ENCODE assay signal across 9 cellular contexts in genomic region chr9:73093740-73094379, GRCh38. TPM values are rescaled to one million over a fixed set of nuclear protein-coding genes. Genes with fewer than 3 reads are reported as not detected.
DNase-seq lines count a peak whose midpoint lies in the region; ATAC-seq and TF ChIP-seq lines count a peak whose summit lies in the region.
"Had no signal": no experiment of that assay in that cellular context is flagged by ENCODE, and none has a peak within 500 bp of the region (broad histone marks: within the 10 kb centered on the region; RNA-seq: fewer than 3 reads in every experiment).

No MANE protein-coding gene starts in this region.

- peak overlapping the region; percentile 41; the same call in 1 of the 2 replicates for H3K4me3 ChIP-seq in PC-9
- H3K4me3 ChIP-seq in epithelial cell of proximal tubule (ENCODE audit: low read depth, low read length), result peak overlapping the region; percentile 28

- intact Hi-C loops in PC-9 (cut with micrococcal nuclease; ENCODE audit: unreplicated experiment), result no loop called here

- no peaks in the 10 kb centered on the region for H3K4me1 Mint-ChIP-seq in stimulated activated effector memory CD8-positive, alpha-beta T cell treated with anti-CD3 and anti-CD28 coated beads, Interleukin-12 subunit alpha, Interleukin-12 subunit beta, amount 100 ng/mL, for 72 hours

- no peaks in the 10 kb centered on the region for H3K9me3 Mint-ChIP-seq in stimulated activated effector memory CD8-positive, alpha-beta T cell treated with anti-CD3 and anti-CD28 coated beads, Interleukin-12 subunit alpha, Interleukin-12 subunit beta, amount 100 ng/mL, for 72 hours
- H3K9me3 Mint-ChIP-seq: activated naive CD4-positive, alpha-beta T cell treated with anti-CD3 and anti-CD28 coated beads for 36 hours had no signal

- DNase-seq in PC-9, result no peak
- DNase-seq in epithelial cell of proximal tubule (ENCODE audit: low read depth), result no peak
- no peak for DNase-seq in stimulated activated effector memory CD8-positive, alpha-beta T cell treated with anti-CD3 and anti-CD28 coated beads, Interleukin-12 subunit alpha, Interleukin-12 subunit beta, amount 100 ng/mL, for 72 hours (ENCODE audit: low spot score in 2 of 2)
- DNase-seq in stimulated activated CD4-positive, alpha-beta T cell treated with anti-CD3 and anti-CD28 coated beads, Interleukin-4, amount 100 ng/mL, for 4 hours, result no peak
- DNase-seq in NOMO-1 treated with dmso at 0.1 percent for 144 hours (lab: John Stamatoyannopoulos, UW; ENCODE audit: unreplicated experiment), result no peak
- no peak for DNase-seq in HT-29 (ENCODE audit: low spot score)
- DNase-seq: activated naive CD4-positive, alpha-beta T cell treated with anti-CD3 and anti-CD28 coated beads for 36 hours; NCI-H2081 treated with DMSO at 0.1 percent for 48 hours had no signal

- H3K4me2 ChIP-seq in PC-9, result peak overlapping the region; percentile 72

- 0 out of 2 replicates have a peak, but pooled peaks cover 4% of the 10 kb centered on the region for H3K9me2 ChIP-seq in PC-9 (ENCODE audit: insufficient read depth)

- no TSS peak for BruUV-seq in PC-9 (replicated peaks; lab: Mats Ljungman, UMichigan)

- CTCF ChIA-PET in PC-9 (lab: Charles Lee), result interaction anchor here (0.7 to 0.9 kb wide), 3 partner anchors 19 to 237 kb away, joined by 3 to 7 read pairs (median 3); no protein-coding TSS in a partner anchor

- H3K36me3 Mint-ChIP-seq in stimulated activated effector memory CD8-positive, alpha-beta T cell treated with anti-CD3 and anti-CD28 coated beads, Interleukin-12 subunit alpha, Interleukin-12 subunit beta, amount 100 ng/mL, for 72 hours, result no peaks in the 10 kb centered on the region

- H2AFZ ChIP-seq in PC-9, result peak overlapping the region; percentile 76

- ATAC-seq in GM18867 (IDR thresholded peaks at IDR 0.05; ENCODE audit: unreplicated experiment), result peak; percentile 56
- ATAC-seq in stimulated activated effector memory CD8-positive, alpha-beta T cell treated with anti-CD3 and anti-CD28 coated beads, Interleukin-12 subunit alpha, Interleukin-12 subunit beta, amount 100 ng/mL, for 72 hours, result no peak

- POLR2A ChIA-PET in PC-9 (lab: Charles Lee; ENCODE audit: unreplicated experiment), result interaction anchor here (0.7 kb wide), 1 partner anchor 10 kb away, joined by 10 read pairs; no protein-coding TSS in a partner anchor

- TF ChIP-seq CTCF in PC-9 (conservative IDR thresholded peaks at IDR 0.05) (no peak), epithelial cell of proximal tubule (conservative IDR thresholded peaks at IDR 0.05; ENCODE audit: low read depth, low read length) (no peak)

- H3K9me3 ChIP-seq in PC-9 (ENCODE audit: insufficient read depth, low read depth), result no peaks in the 10 kb centered on the region

- H4K20me1 ChIP-seq in PC-9 (ENCODE audit: insufficient read depth), result no peaks in the 10 kb centered on the region

- H3K79me2 ChIP-seq in PC-9 (ENCODE audit: low read depth), result no peaks in the 10 kb centered on the region

- H3K27ac Mint-ChIP-seq in stimulated activated effector memory CD8-positive, alpha-beta T cell treated with anti-CD3 and anti-CD28 coated beads, Interleukin-12 subunit alpha, Interleukin-12 subunit beta, amount 100 ng/mL, for 72 hours, result no peak overlapping the region
- H3K27ac Mint-ChIP-seq: activated naive CD4-positive, alpha-beta T cell treated with anti-CD3 and anti-CD28 coated beads for 36 hours had no signal

- H3K27me3 ChIP-seq in PC-9 (ENCODE audit: insufficient read depth, low read depth), result no peaks in the 10 kb centered on the region

- peak overlapping the region; percentile 11 for H3K4me3 Mint-ChIP-seq in stimulated activated effector memory CD8-positive, alpha-beta T cell treated with anti-CD3 and anti-CD28 coated beads, Interleukin-12 subunit alpha, Interleukin-12 subunit beta, amount 100 ng/mL, for 72 hours
- H3K4me3 Mint-ChIP-seq: activated naive CD4-positive, alpha-beta T cell treated with anti-CD3 and anti-CD28 coated beads for 36 hours had no signal

- no peak overlapping the region for H3K27ac ChIP-seq in PC-9

- no peaks in the 10 kb centered on the region for H3F3A ChIP-seq in PC-9 (ENCODE audit: insufficient read depth, low read depth)

- H3K36me3 ChIP-seq in PC-9 (ENCODE audit: low read depth), result no peaks in the 10 kb centered on the region

- 0 out of 2 replicates have a peak, but pooled peaks cover 12% of the 10 kb centered on the region for H3K4me1 ChIP-seq in PC-9 (replicated peaks; ENCODE audit: insufficient read depth)

RNA-seq across cellular contexts. Expression of gene ANXA1, which starts 57.8 kb away (rescaled TPM):
- total RNA-seq in PC-9 (2021), result 653 and 753 TPM in 2 replicates
- total RNA-seq in epithelial cell of proximal tubule, result 309 and 383 TPM in 2 replicates
- total RNA-seq in HT-29 (2014; rRNA removed; shearing (Covaris generic)), result 171 and 192 TPM in 2 replicates
